Comparison of ENCODE assay signal across 2 cellular contexts in the genomic region with DNA sequence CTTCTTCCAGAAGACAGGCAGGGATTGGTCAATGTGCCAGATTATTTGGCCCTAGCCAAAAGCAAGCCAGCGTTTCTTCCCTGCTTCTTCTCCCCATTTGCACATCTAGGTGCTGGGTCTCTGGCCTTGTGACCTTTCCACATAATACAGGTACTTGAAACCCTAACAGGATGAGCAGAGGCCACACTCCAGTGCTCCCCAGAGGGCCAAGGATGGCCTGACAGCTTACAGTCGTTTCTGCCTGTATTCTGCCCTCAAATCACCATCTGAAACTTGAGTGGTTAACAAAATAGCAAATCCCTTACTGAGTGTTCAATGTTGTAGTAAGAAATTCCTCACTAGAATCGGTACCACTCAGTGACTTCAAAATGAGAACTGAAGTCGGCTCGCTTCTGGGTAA.
TF ChIP-seq lines count a peak whose summit lies in the region.

No MANE protein-coding gene starts in this region.

TF ChIP-seq in HepG2, 621 proteins besides CTCF, POLR2A, EP300 and RAD21:
- TF ChIP-seq POLR2AphosphoS2 (IDR thresholded peaks at IDR 0.05; ENCODE audit: low read depth, low read length) = 0 out of 2 replicates have a peak, but pooled peaks have one; percentile 6
- no peak for TF ChIP-seq ZNF556 (CRISPR knock-in tag; IDR thresholded peaks at IDR 0.05; ENCODE audit: borderline replicate concordance)

TF ChIP-seq in WTC11, 78 proteins besides CTCF, POLR2A, EP300 and RAD21:
- TF ChIP-seq GRHL2 (CRISPR knock-in tag; IDR thresholded peaks at IDR 0.05; ENCODE audit: insufficient replicate concordance, severe bottlenecking) (no peak), ZNF317 (CRISPR knock-in tag; IDR thresholded peaks at IDR 0.05; ENCODE audit: borderline replicate concordance, low read depth) (no peak), ZNF671 (CRISPR knock-in tag; IDR thresholded peaks at IDR 0.05) (no peak), USF1 (CRISPR knock-in tag; IDR thresholded peaks at IDR 0.05) (no peak), NR2C2 (CRISPR knock-in tag; IDR thresholded peaks at IDR 0.05) (no peak), STAT6 (CRISPR knock-in tag; conservative IDR thresholded peaks at IDR 0.05; ENCODE audit: low read depth) (no peak), ZNF219 (CRISPR knock-in tag; IDR thresholded peaks at IDR 0.05; ENCODE audit: borderline replicate concordance) (no peak)
- TF ChIP-seq, protein P1, sequence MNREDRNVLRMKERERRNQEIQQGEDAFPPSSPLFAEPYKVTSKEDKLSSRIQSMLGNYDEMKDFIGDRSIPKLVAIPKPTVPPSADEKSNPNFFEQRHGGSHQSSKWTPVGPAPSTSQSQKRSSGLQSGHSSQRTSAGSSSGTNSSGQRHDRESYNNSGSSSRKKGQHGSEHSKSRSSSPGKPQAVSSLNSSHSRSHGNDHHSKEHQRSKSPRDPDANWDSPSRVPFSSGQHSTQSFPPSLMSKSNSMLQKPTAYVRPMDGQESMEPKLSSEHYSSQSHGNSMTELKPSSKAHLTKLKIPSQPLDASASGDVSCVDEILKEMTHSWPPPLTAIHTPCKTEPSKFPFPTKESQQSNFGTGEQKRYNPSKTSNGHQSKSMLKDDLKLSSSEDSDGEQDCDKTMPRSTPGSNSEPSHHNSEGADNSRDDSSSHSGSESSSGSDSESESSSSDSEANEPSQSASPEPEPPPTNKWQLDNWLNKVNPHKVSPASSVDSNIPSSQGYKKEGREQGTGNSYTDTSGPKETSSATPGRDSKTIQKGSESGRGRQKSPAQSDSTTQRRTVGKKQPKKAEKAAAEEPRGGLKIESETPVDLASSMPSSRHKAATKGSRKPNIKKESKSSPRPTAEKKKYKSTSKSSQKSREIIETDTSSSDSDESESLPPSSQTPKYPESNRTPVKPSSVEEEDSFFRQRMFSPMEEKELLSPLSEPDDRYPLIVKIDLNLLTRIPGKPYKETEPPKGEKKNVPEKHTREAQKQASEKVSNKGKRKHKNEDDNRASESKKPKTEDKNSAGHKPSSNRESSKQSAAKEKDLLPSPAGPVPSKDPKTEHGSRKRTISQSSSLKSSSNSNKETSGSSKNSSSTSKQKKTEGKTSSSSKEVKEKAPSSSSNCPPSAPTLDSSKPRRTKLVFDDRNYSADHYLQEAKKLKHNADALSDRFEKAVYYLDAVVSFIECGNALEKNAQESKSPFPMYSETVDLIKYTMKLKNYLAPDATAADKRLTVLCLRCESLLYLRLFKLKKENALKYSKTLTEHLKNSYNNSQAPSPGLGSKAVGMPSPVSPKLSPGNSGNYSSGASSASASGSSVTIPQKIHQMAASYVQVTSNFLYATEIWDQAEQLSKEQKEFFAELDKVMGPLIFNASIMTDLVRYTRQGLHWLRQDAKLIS (CRISPR knock-in tag; IDR thresholded peaks at IDR 0.05; ENCODE audit: borderline replicate concordance) = no peak
- TF ChIP-seq, protein P2, sequence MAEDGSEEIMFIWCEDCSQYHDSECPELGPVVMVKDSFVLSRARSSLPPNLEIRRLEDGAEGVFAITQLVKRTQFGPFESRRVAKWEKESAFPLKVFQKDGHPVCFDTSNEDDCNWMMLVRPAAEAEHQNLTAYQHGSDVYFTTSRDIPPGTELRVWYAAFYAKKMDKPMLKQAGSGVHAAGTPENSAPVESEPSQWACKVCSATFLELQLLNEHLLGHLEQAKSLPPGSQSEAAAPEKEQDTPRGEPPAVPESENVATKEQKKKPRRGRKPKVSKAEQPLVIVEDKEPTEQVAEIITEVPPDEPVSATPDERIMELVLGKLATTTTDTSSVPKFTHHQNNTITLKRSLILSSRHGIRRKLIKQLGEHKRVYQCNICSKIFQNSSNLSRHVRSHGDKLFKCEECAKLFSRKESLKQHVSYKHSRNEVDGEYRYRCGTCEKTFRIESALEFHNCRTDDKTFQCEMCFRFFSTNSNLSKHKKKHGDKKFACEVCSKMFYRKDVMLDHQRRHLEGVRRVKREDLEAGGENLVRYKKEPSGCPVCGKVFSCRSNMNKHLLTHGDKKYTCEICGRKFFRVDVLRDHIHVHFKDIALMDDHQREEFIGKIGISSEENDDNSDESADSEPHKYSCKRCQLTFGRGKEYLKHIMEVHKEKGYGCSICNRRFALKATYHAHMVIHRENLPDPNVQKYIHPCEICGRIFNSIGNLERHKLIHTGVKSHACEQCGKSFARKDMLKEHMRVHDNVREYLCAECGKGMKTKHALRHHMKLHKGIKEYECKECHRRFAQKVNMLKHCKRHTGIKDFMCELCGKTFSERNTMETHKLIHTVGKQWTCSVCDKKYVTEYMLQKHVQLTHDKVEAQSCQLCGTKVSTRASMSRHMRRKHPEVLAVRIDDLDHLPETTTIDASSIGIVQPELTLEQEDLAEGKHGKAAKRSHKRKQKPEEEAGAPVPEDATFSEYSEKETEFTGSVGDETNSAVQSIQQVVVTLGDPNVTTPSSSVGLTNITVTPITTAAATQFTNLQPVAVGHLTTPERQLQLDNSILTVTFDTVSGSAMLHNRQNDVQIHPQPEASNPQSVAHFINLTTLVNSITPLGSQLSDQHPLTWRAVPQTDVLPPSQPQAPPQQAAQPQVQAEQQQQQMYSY (CRISPR knock-in tag; IDR thresholded peaks at IDR 0.05) = no peak
